8 cellular contexts compared by ENCODE assay signal in the genomic region with DNA sequence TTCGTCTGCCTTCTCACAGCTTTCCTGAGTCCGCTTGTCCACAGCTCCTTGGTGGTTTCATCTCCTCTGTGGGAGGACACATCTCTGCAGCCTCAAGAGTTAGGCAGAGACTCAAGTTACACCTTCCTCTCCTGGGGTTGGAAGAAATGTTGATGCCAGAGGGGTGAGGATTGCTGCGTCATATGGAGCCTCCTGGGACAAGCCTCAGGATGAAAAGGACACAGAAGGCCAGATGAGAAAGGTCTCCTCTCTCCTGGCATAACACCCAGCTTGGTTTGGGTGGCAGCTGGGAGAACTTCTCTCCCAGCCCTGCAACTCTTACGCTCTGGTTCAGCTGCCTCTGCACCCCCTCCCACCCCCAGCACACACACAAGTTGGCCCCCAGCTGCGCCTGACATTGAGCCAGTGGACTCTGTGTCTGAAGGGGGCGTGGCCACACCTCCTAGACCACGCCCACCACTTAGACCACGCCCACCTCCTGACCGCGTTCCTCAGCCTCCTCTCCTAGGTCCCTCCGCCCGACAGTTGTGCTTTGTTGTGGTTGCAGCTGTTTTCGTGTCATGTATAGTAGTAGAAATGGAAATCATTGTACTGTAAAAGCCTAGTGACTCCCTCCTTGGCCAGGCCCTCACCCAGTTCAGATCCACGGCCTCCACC. TPM values are rescaled to one million over a fixed set of nuclear protein-coding genes. Genes with fewer than 3 reads are reported as not detected.
DNase-seq lines count a peak whose midpoint lies in the region; ATAC-seq, FAIRE-seq and TF ChIP-seq lines count a peak whose summit lies in the region.

No MANE protein-coding gene starts in this region.

- FAIRE-seq in bronchial epithelial cell (lab: Jason Lieb, UNC), result peak; percentile 55

- H3K36me3 Mint-ChIP-seq in WTC11, result no peaks in the 10 kb centered on the region

- intact Hi-C loops in posterior cingulate gyrus (cut with DNase I), result no loop called here

- H3K36me3 ChIP-seq in bronchial epithelial cell (ENCODE audit: control insufficient read depth, insufficient read depth, low read length), result no peaks in the 10 kb centered on the region

- H3K4me1 Mint-ChIP-seq in WTC11, result peaks cover 33% of the 10 kb centered on the region

- TF ChIP-seq CTCF in WTC11 (IDR thresholded peaks at IDR 0.05) (no peak), bronchial epithelial cell (IDR thresholded peaks at IDR 0.05; ENCODE audit: insufficient read depth, low read length, severe bottlenecking) (no peak)

- CTCF ChIA-PET in WTC11 (lab: Charles Lee), result interaction anchor here (0.8 to 2.0 kb wide), 5 partner anchors 11 to 131 kb away, joined by 3 to 6 read pairs (median 5); a partner anchor contains a TSS

- DNase-seq in NCI-H82 (lab: John Stamatoyannopoulos, UW) (peak; percentile 61), NCI-H82 treated with DMSO at 0.1 percent for 48 hours (lab: John Stamatoyannopoulos, UW; ENCODE audit: unreplicated experiment) (no peak), WTC11 (ENCODE audit: low spot score) (peak; percentile 86), bronchial epithelial cell (ENCODE audit: low read depth) (no peak), NCI-H2081 treated with DMSO at 0.1 percent for 48 hours (lab: John Stamatoyannopoulos, UW) (no peak), posterior cingulate gyrus (no peak)
- DNase-seq in stimulated activated CD4-positive, alpha-beta T cell treated with anti-CD3 and anti-CD28 coated beads, Interleukin-1b, Interleukin-23, amount 100 ng/mL, for 4 hours (ENCODE audit: low read depth in 2 of 2), result peak; percentile 70 to 71

- peaks cover 3% of the 10 kb centered on the region for H3K27me3 ChIP-seq in bronchial epithelial cell (ENCODE audit: control insufficient read depth, insufficient read depth, low read length)

- peak overlapping the region; percentile 36; the same call in 1 of the 2 replicates for H3K27ac Mint-ChIP-seq in WTC11

- POLR2A ChIA-PET in WTC11 (lab: Charles Lee), result interaction anchor here (0.8 kb wide), 1 partner anchor 60 kb away, joined by 3 read pairs; no protein-coding TSS in a partner anchor

- H3K4me3 Mint-ChIP-seq in WTC11, result peak overlapping the region; percentile 4; the same call in 1 of the 2 replicates

- no peak overlapping the region for H3K4me3 ChIP-seq in bronchial epithelial cell (ENCODE audit: low read depth, low read length)

- H3K27me3 Mint-ChIP-seq in WTC11 (ENCODE audit: low read depth), result no peaks in the 10 kb centered on the region

- H3K9me3 Mint-ChIP-seq in WTC11, result no peaks in the 10 kb centered on the region

- ATAC-seq in WTC11 (peak; percentile 67), GM18517 (IDR thresholded peaks at IDR 0.05; ENCODE audit: unreplicated experiment) (no peak)

TF ChIP-seq in WTC11, 78 proteins besides CTCF, POLR2A, EP300 and RAD21:
- TF ChIP-seq, protein P1, sequence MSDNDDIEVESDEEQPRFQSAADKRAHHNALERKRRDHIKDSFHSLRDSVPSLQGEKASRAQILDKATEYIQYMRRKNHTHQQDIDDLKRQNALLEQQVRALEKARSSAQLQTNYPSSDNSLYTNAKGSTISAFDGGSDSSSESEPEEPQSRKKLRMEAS (CRISPR knock-in tag; IDR thresholded peaks at IDR 0.05), result no peak
- TF ChIP-seq SP1 (CRISPR knock-in tag; conservative IDR thresholded peaks at IDR 0.05), result peak; percentile 77

RNA-seq across cellular contexts. Expression of a gene that starts 11.7 kb away (rescaled TPM):
- total RNA-seq in WTC11 (2021) (2.5 to 3.1 TPM (median 3.0 TPM) in 3 replicates), bronchial epithelial cell (0.13 and 0.26 TPM in 2 replicates)

Comparison
In these comparisons a context has a peak if more than half of its experiments do, and no peak if none do; other contexts are left out.
1. DNase-seq: peak in NCI-H82 (single experiment), WTC11 (single experiment) and stimulated activated CD4-positive, alpha-beta T cell treated with anti-CD3 and anti-CD28 coated beads, Interleukin-1b, Interleukin-23, amount 100 ng/mL, for 4 hours (2 of 2); none in NCI-H82 treated with DMSO at 0.1 percent for 48 hours (single experiment), bronchial epithelial cell (single experiment), NCI-H2081 treated with DMSO at 0.1 percent for 48 hours (single experiment) and posterior cingulate gyrus (0 of 10).